ENCODE assay signal across 14 cellular contexts in genomic region chr11:102534261-102534872, GRCh38. TPM values are rescaled to one million over a fixed set of nuclear protein-coding genes. Genes with fewer than 3 reads are reported as not detected.
DNase-seq lines count a peak whose midpoint lies in the region; ATAC-seq, FAIRE-seq and TF ChIP-seq lines count a peak whose summit lies in the region.
"Had no signal": no experiment of that assay in that cellular context is flagged by ENCODE, and none has a peak within 500 bp of the region (broad histone marks: within the 10 kb centered on the region; RNA-seq: fewer than 3 reads in every experiment).

No MANE protein-coding gene starts in this region.

- no peak overlapping the region for H3K9ac ChIP-seq in K562 (ENCODE audit: insufficient read depth in 1 of 2, low read depth in 2 of 2, low read length in 2 of 2)
- H3K9ac ChIP-seq: neural progenitor cell had no signal

- BruUV-seq in K562 (replicated peaks; lab: Mats Ljungman, UMichigan): no TSS peak

- peak; percentile 8 for TF ChIP-seq CTCF in GM12865 (IDR thresholded peaks at IDR 0.05; ENCODE audit: insufficient read depth, low read depth, low read length, missing control alignments)
- TF ChIP-seq CTCF in K562 (IDR thresholded peaks at IDR 0.05 in 2 of 3, conservative IDR thresholded peaks at IDR 0.05 in 1 of 3; ENCODE audit: insufficient read depth in 2 of 3, low read depth in 1 of 3, low read length in 3 of 3): peak; percentile 3 to 34 (median 34); a peak in 3 of 6 replicates
- peak; percentile 42 for TF ChIP-seq CTCF in osteoblast (IDR thresholded peaks at IDR 0.05; ENCODE audit: extremely low read depth, low read depth, low read length)

- H3K27me3 Mint-ChIP-seq in activated naive CD8-positive, alpha-beta T cell treated with anti-CD3 and anti-CD28 coated beads for 36 hours: no peaks in the 10 kb centered on the region

- DNase-seq in GM12865 (ENCODE audit: low read depth) (peak; percentile 12), HTR-8/SVneo (ENCODE audit: insufficient read length, low spot score) (peak; percentile 19), K562 (ENCODE audit: extremely low read depth in 1 of 4, low spot score in 3 of 4) (peak in 1 of 4 experiments; percentile 4), osteoblast (ENCODE audit: insufficient read length, low spot score, missing footprints) (no peak), RCC 7860 (ENCODE audit: low spot score) (no peak)
- no peak for DNase-seq in activated naive CD8-positive, alpha-beta T cell treated with anti-CD3 and anti-CD28 coated beads for 36 hours
- DNase-seq: activated naive CD4-positive, alpha-beta T cell treated with anti-CD3 and anti-CD28 coated beads, Interleukin-2, amount 10 ng/mL, durations not matched to agents 7 days and 5 days; DMS153; gastrocnemius medialis; left cardiac atrium; NCI-H2171 had no signal

- intact Hi-C loops in K562 (cut with micrococcal nuclease): no loop called here

- H3K4me2 ChIP-seq in K562 (ENCODE audit: insufficient read depth, low read length) (no peak overlapping the region), osteoblast (ENCODE audit: insufficient read depth, low read length) (peak overlapping the region; percentile 35)
- H3K4me2 ChIP-seq: neural progenitor cell had no signal

- POLR2A ChIA-PET in K562 (lab: Yijun Ruan, JAX): no interaction called here

- no peak overlapping the region for H3K27ac ChIP-seq in K562 (ENCODE audit: extremely low read depth, low read depth, low read length)
- no peak overlapping the region for H3K27ac ChIP-seq in osteoblast (ENCODE audit: low read depth, low read length)
- H3K27ac ChIP-seq: gastrocnemius medialis, neural progenitor cell had no signal

- H3K9me3 Mint-ChIP-seq in activated naive CD8-positive, alpha-beta T cell treated with anti-CD3 and anti-CD28 coated beads for 36 hours: no peaks in the 10 kb centered on the region
- H3K9me3 Mint-ChIP-seq: activated naive CD4-positive, alpha-beta T cell treated with anti-CD3 and anti-CD28 coated beads, Interleukin-2, amount 10 ng/mL, durations not matched to agents 7 days and 5 days; neural progenitor cell had no signal

- no peaks in the 10 kb centered on the region for H3K4me1 ChIP-seq in K562 (replicated peaks in 1 of 2; ENCODE audit: control insufficient read depth in 2 of 2, insufficient read depth in 2 of 2, low read length in 2 of 2)
- peaks cover 6% of the 10 kb centered on the region for H3K4me1 ChIP-seq in osteoblast (ENCODE audit: insufficient read depth, low read length)
- H3K4me1 ChIP-seq: gastrocnemius medialis had no signal

- no peaks in the 10 kb centered on the region for H3K4me1 Mint-ChIP-seq in activated naive CD8-positive, alpha-beta T cell treated with anti-CD3 and anti-CD28 coated beads for 36 hours
- H3K4me1 Mint-ChIP-seq: neural progenitor cell had no signal

- ATAC-seq in K562: 0 out of 3 replicates have a peak, but pooled peaks have one; percentile 35
- no peak for ATAC-seq in GM21390 (IDR thresholded peaks at IDR 0.05; ENCODE audit: unreplicated experiment)
- ATAC-seq: gastrocnemius medialis, left cardiac atrium had no signal

- H4K20me1 ChIP-seq in K562 (replicated peaks; ENCODE audit: control insufficient read depth, insufficient read depth, low read length): no peaks in the 10 kb centered on the region
- no peaks in the 10 kb centered on the region for H4K20me1 ChIP-seq in osteoblast (ENCODE audit: insufficient read depth, low read length)

- H3K79me2 ChIP-seq in K562 (ENCODE audit: control insufficient read depth, insufficient read depth, low read length) (no peaks in the 10 kb centered on the region), osteoblast (ENCODE audit: insufficient read depth, low read length) (no peaks in the 10 kb centered on the region)

- no peaks in the 10 kb centered on the region for H3K36me3 Mint-ChIP-seq in activated naive CD8-positive, alpha-beta T cell treated with anti-CD3 and anti-CD28 coated beads for 36 hours
- H3K36me3 Mint-ChIP-seq: activated naive CD4-positive, alpha-beta T cell treated with anti-CD3 and anti-CD28 coated beads, Interleukin-2, amount 10 ng/mL, durations not matched to agents 7 days and 5 days; neural progenitor cell had no signal

- H2AFZ ChIP-seq in K562 (ENCODE audit: low read depth, low read length): no peak overlapping the region
- H2AFZ ChIP-seq in osteoblast (ENCODE audit: low read length): peak overlapping the region; percentile 66
- H2AFZ ChIP-seq: neural progenitor cell had no signal

- no peak overlapping the region for H3K4me3 Mint-ChIP-seq in activated naive CD8-positive, alpha-beta T cell treated with anti-CD3 and anti-CD28 coated beads for 36 hours
- H3K4me3 Mint-ChIP-seq: activated naive CD4-positive, alpha-beta T cell treated with anti-CD3 and anti-CD28 coated beads, Interleukin-2, amount 10 ng/mL, durations not matched to agents 7 days and 5 days; neural progenitor cell had no signal

- FAIRE-seq in HTR-8/SVneo (lab: Jason Lieb, UNC): peak; percentile 80
- peak; percentile 54 for FAIRE-seq in K562 (lab: Jason Lieb, UNC)
- no peak for FAIRE-seq in RCC 7860 (lab: Jason Lieb, UNC)

- no peak for TF ChIP-seq POLR2A in K562 (conservative IDR thresholded peaks at IDR 0.05)

- in situ Hi-C loops in K562 (cut with MboI): no loop called here

- H3K9me3 ChIP-seq in K562 (replicated peaks; ENCODE audit: control insufficient read depth, insufficient read depth, low read depth, low read length): no peaks in the 10 kb centered on the region
- H3K9me3 ChIP-seq in osteoblast (ENCODE audit: low read depth, low read length): no peaks in the 10 kb centered on the region
- H3K9me3 ChIP-seq: gastrocnemius medialis had no signal

- H3K27me3 ChIP-seq in K562 (ENCODE audit: control insufficient read depth in 2 of 2, insufficient read depth in 2 of 2, low read length in 2 of 2) (peaks cover 0 to 5% of the 10 kb centered on the region in 2 experiments; a peak in 2 of 5 replicates), osteoblast (ENCODE audit: insufficient read depth, low read length) (no peaks in the 10 kb centered on the region)
- H3K27me3 ChIP-seq: gastrocnemius medialis, neural progenitor cell had no signal

- no peak overlapping the region for H3K4me3 ChIP-seq in GM12865 (ENCODE audit: low read depth, low read length)
- no peak overlapping the region for H3K4me3 ChIP-seq in K562
- H3K4me3 ChIP-seq in osteoblast (ENCODE audit: insufficient read depth, low read length): peak overlapping the region; percentile 34
- H3K4me3 ChIP-seq: gastrocnemius medialis, neural progenitor cell had no signal

- peak; percentile 20 to 43; a peak in 2 of 4 replicates for TF ChIP-seq RAD21 in K562 (CRISPR knock-in tag; conservative IDR thresholded peaks at IDR 0.05 in 1 of 2, IDR thresholded peaks at IDR 0.05 in 1 of 2)

- 2% methylated on average over 6 of the region's 6 CpGs for WGBS in K562 (ENCODE audit: insufficient coverage, low coverage, missing lambda C conversion rate)

- no peak overlapping the region for H3K27ac Mint-ChIP-seq in activated naive CD8-positive, alpha-beta T cell treated with anti-CD3 and anti-CD28 coated beads for 36 hours
- H3K27ac Mint-ChIP-seq: activated naive CD4-positive, alpha-beta T cell treated with anti-CD3 and anti-CD28 coated beads, Interleukin-2, amount 10 ng/mL, durations not matched to agents 7 days and 5 days; neural progenitor cell had no signal

- CTCF ChIA-PET in K562 (lab: Yijun Ruan, JAX; ENCODE audit: low intra/inter-chr PET ratio): no interaction called here

- no peaks in the 10 kb centered on the region for H3K36me3 ChIP-seq in K562 (ENCODE audit: control insufficient read depth, insufficient read depth, low read length)
- H3K36me3 ChIP-seq in osteoblast (ENCODE audit: insufficient read depth, low read length): no peaks in the 10 kb centered on the region
- H3K36me3 ChIP-seq: gastrocnemius medialis, neural progenitor cell had no signal

- no peaks in the 10 kb centered on the region for H3K9me1 ChIP-seq in K562 (ENCODE audit: control insufficient read depth, insufficient read depth, low read length)

- TF ChIP-seq EP300 in K562 (IDR thresholded peaks at IDR 0.05; ENCODE audit: low read length): no peak

TF ChIP-seq in K562, 482 proteins besides CTCF, POLR2A, EP300 and RAD21:
- TF ChIP-seq ZEB2 (IDR thresholded peaks at IDR 0.05) (0 out of 2 replicates have a peak, but pooled peaks have one; percentile 31), TAF7 (tag; IDR thresholded peaks at IDR 0.05) (no peak)

RNA-seq across cellular contexts. Expression of gene MMP7, which starts 3.8 kb away (rescaled TPM):
- total RNA-seq in K562 (2011; cell fraction: chromatin; rRNA removed; ENCODE audit: low replicate concordance): not detected in 2 replicates
- total RNA-seq in K562 (2011; cell fraction: nucleolus; rRNA removed): not detected in 2 replicates
- total RNA-seq in K562 (2011; cell fraction: nucleoplasm; rRNA removed): not detected in 2 replicates
- not detected in 2 replicates for total RNA-seq in K562 (2014; rRNA removed)
- total RNA-seq in K562 (2014; rRNA removed; fragmentation: Illumina TruSeq; extraction: Trizol): not detected in 2 replicates
- not detected in 2 replicates for total RNA-seq in K562 (2015; rRNA removed; fragmentation: Illumina TruSeq; extraction: Trizol)
- total RNA-seq in K562 (2021): 0.13 and 0.31 TPM in 2 replicates
- polyA plus RNA-seq in K562 (2011; rRNA removed): not detected in 2 replicates
- not detected in 2 replicates for polyA plus RNA-seq in K562 (2011; cell fraction: cytosol; rRNA removed)
- polyA plus RNA-seq in K562 (2011; cell fraction: nucleus; rRNA removed): not detected in 2 replicates
- not detected in 2 replicates for polyA plus RNA-seq in K562 (2012)
- polyA plus RNA-seq in K562 (2014; fragmentation: Illumina TruSeq; extraction: Trizol): not detected in 2 replicates
- not detected for polyA plus RNA-seq in K562 (2014; fragmentation: Nextera tagmentation; extraction: Ambion mirVana)
- polyA plus RNA-seq in K562 (2014; rRNA removed): not detected in 2 replicates
- not detected in 2 replicates for polyA minus RNA-seq in K562 (2011; rRNA and poly(A)+ RNA removed)
- polyA minus RNA-seq in K562 (2011; cell fraction: cytosol; rRNA and poly(A)+ RNA removed): not detected in 2 replicates
- polyA minus RNA-seq in K562 (2011; cell fraction: nucleus; rRNA and poly(A)+ RNA removed): not detected in 2 replicates
- under 0.01 TPM in 1 of 2 replicates, not detected in the other for total RNA-seq in osteoblast
- not detected for total RNA-seq in activated naive CD8-positive, alpha-beta T cell treated with anti-CD3 and anti-CD28 coated beads for 36 hours
- total RNA-seq: gastrocnemius medialis, SK-MEL-5 had no signal

Comparison
In these comparisons a context has a peak if more than half of its experiments do, and no peak if none do; other contexts are left out.
1. DNase-seq: peak in GM12865 (single experiment) and HTR-8/SVneo (single experiment); none in osteoblast (single experiment), RCC 7860 (single experiment) and activated naive CD8-positive, alpha-beta T cell treated with anti-CD3 and anti-CD28 coated beads for 36 hours (single experiment).
2. Peak in every context shown above with its lines, with median percentiles within 50 percentile points of each other: CTCF ChIP-seq.